ENCODE assay signal across 8 cellular contexts in the genomic region with DNA sequence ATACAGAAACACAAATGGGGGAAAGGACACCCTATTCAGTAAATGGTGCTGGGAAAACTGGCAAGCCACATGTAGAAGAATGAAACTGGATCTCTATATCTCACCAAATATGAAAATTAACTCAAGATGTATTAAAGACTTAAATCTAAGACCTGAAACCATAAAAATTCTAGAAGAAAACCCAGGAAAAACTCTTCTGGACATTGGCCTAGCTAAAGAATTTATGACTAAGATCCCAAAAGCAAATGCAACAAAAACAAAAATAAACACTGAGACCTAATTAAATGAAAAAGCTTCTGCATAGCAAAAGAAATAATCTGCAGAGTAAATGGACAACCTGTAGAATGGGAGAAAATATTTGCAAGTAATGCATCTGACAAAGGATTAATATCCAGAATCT. TPM values are rescaled to one million over a fixed set of nuclear protein-coding genes. Genes with fewer than 3 reads are reported as not detected.
DNase-seq lines count a peak whose midpoint lies in the region; ATAC-seq and TF ChIP-seq lines count a peak whose summit lies in the region.
"Not testable (repeated sequence)": the region's sequence is repeated elsewhere in the genome, so short reads cannot be mapped to it uniquely, and the experiment has no call there.
"Had no signal": no experiment of that assay in that cellular context is flagged by ENCODE, and none has a peak within 500 bp of the region (broad histone marks: within the 10 kb centered on the region; RNA-seq: fewer than 3 reads in every experiment).

No MANE protein-coding gene starts in this region.

- H3K9ac ChIP-seq in fibroblast of lung (ENCODE audit: insufficient read depth, low read length) = not testable (repeated sequence)

- intact Hi-C loops in CD4-positive, alpha-beta memory T cell (cut with micrococcal nuclease) = not testable (repeated sequence)

- peak overlapping the region in 6 of 7 donors; percentile 51 to 90 (median 84) for H3K27ac Mint-ChIP-seq in CD4-positive, alpha-beta memory T cell
- peak overlapping the region; percentile 94 for H3K27ac Mint-ChIP-seq in T-helper 17 cell
- peak overlapping the region in 7 of 10 donors; percentile 10 to 96 (median 65) for H3K27ac Mint-ChIP-seq in naive thymus-derived CD8-positive, alpha-beta T cell

- H3K79me2 ChIP-seq in fibroblast of lung (ENCODE audit: control insufficient read depth, insufficient read depth, low read length) = not testable (repeated sequence)

- not testable (repeated sequence) for DNase-seq in CD4-positive, alpha-beta memory T cell; T-helper 17 cell; naive thymus-derived CD8-positive, alpha-beta T cell
- peak; percentile 28 for DNase-seq in ELR (ENCODE audit: low read depth)
- peak; percentile 29 for DNase-seq in LHCN-M2 (ENCODE audit: low read depth)
- DNase-seq in choroid plexus epithelial cell (ENCODE audit: low read depth) = peak; percentile 25
- DNase-seq in fibroblast of lung (ENCODE audit: low read depth in 2 of 2) = peak; percentile 11 to 13

- not testable (repeated sequence) for H4K20me1 ChIP-seq in fibroblast of lung (ENCODE audit: control insufficient read depth, extremely low read depth, insufficient read depth, low read length)

- H3K27ac ChIP-seq in CD4-positive, alpha-beta memory T cell (ENCODE audit: low read depth, low read length); fibroblast of lung (ENCODE audit: insufficient read depth, low read length): not testable (repeated sequence)

- not testable (repeated sequence) for H3K36me3 ChIP-seq in CD4-positive, alpha-beta memory T cell (ENCODE audit: insufficient read depth, low read length); fibroblast of lung (ENCODE audit: control insufficient read depth, insufficient read depth, low read length)

- peak overlapping the region in 3 of 8 donors; percentile 6 to 50 (median 13) for H3K4me3 Mint-ChIP-seq in CD4-positive, alpha-beta memory T cell
- not testable (repeated sequence) for H3K4me3 Mint-ChIP-seq in T-helper 17 cell; naive thymus-derived CD8-positive, alpha-beta T cell

- H3K27me3 ChIP-seq in CD4-positive, alpha-beta memory T cell (ENCODE audit: insufficient read depth, low read length); fibroblast of lung (ENCODE audit: control insufficient read depth, insufficient read depth, low read length): not testable (repeated sequence)

- H3K36me3 Mint-ChIP-seq in CD4-positive, alpha-beta memory T cell; T-helper 17 cell (ENCODE audit: low read depth); naive thymus-derived CD8-positive, alpha-beta T cell: not testable (repeated sequence)

- not testable (repeated sequence) for H3K4me3 ChIP-seq in CD4-positive, alpha-beta memory T cell (ENCODE audit: low read length in 2 of 2); choroid plexus epithelial cell (ENCODE audit: low read depth, low read length); fibroblast of lung (replicated peaks in 1 of 4; ENCODE audit: control extremely low read depth in 1 of 4, insufficient read depth in 1 of 4, low read depth in 3 of 4, low read length in 4 of 4)

- not testable (repeated sequence) for H3K9me3 ChIP-seq in CD4-positive, alpha-beta memory T cell (ENCODE audit: control insufficient read depth in 1 of 2, low read length in 2 of 2); T-helper 17 cell (ENCODE audit: control insufficient read depth, low read length, poor library complexity, severe bottlenecking); fibroblast of lung (ENCODE audit: control insufficient read depth, insufficient read depth, low read depth, low read length)

- not testable (repeated sequence) for TF ChIP-seq CTCF in choroid plexus epithelial cell (conservative IDR thresholded peaks at IDR 0.05; ENCODE audit: low read depth, low read length); fibroblast of lung (conservative IDR thresholded peaks at IDR 0.05 in 1 of 2, IDR thresholded peaks at IDR 0.05 in 1 of 2; ENCODE audit: low read depth in 1 of 2, low read length in 2 of 2)

- H3K4me1 ChIP-seq in CD4-positive, alpha-beta memory T cell (ENCODE audit: insufficient read depth, low read length) = peaks cover 60% of the 10 kb centered on the region
- not testable (repeated sequence) for H3K4me1 ChIP-seq in fibroblast of lung (ENCODE audit: control insufficient read depth, extremely low read depth, insufficient read depth, low read length)

- H3K9me3 Mint-ChIP-seq in CD4-positive, alpha-beta memory T cell; naive thymus-derived CD8-positive, alpha-beta T cell: not testable (repeated sequence)

- H3K27me3 Mint-ChIP-seq in CD4-positive, alpha-beta memory T cell; T-helper 17 cell; naive thymus-derived CD8-positive, alpha-beta T cell: not testable (repeated sequence)

- POLR2A ChIA-PET in CD4-positive, alpha-beta memory T cell (lab: Charles Lee; ENCODE audit: partially characterized antibody) = interaction anchor here (1.4 to 8.0 kb wide), 2 partner anchors 23 to 246 kb away, joined by 5 to 158 read pairs; partner anchors contain the start of gene PTGER4
- POLR2A ChIA-PET in naive thymus-derived CD8-positive, alpha-beta T cell (lab: Charles Lee) = interaction anchor here (9.8 kb wide), 1 partner anchor 24 kb away, joined by 140 read pairs; the partner anchor contains the start of gene PTGER4

- not testable (repeated sequence) for H2AFZ ChIP-seq in fibroblast of lung (ENCODE audit: low read length)

- CTCF ChIA-PET in CD4-positive, alpha-beta memory T cell (lab: Charles Lee; ENCODE audit: partially characterized antibody) = interaction anchor here (7.6 kb wide), 1 partner anchor 27 kb away, joined by 58 read pairs; the partner anchor contains the start of gene PTGER4

- H3K4me1 Mint-ChIP-seq in CD4-positive, alpha-beta memory T cell = peaks cover 41 to 73% (median 55%) of the 10 kb centered on the region in 4 donors
- H3K4me1 Mint-ChIP-seq in T-helper 17 cell = peaks cover 35% of the 10 kb centered on the region
- H3K4me1 Mint-ChIP-seq in naive thymus-derived CD8-positive, alpha-beta T cell = peaks cover 40 to 62% (median 53%) of the 10 kb centered on the region in 4 donors

- ATAC-seq in T-helper 17 cell; naive thymus-derived CD8-positive, alpha-beta T cell: not testable (repeated sequence)

- not testable (repeated sequence) for H3K4me2 ChIP-seq in fibroblast of lung (ENCODE audit: extremely low read depth, insufficient read depth, low read length)

RNA-seq across cellular contexts. Expression of gene PTGER4, which starts 23.6 kb away (rescaled TPM):
- total RNA-seq in CD4-positive, alpha-beta memory T cell = 10 to 100 TPM; 59.3 to 64.9 TPM
- 100 to 1,000 TPM in 1 of 2 donors, 10 to 100 TPM in 1; 62.7 to 106 TPM for polyA plus RNA-seq in CD4-positive, alpha-beta memory T cell
- 51.9 and 62.8 TPM in 2 replicates for total RNA-seq in LHCN-M2 (2014; rRNA removed)
- polyA plus RNA-seq in LHCN-M2 (2012) = 9.9 TPM
- total RNA-seq in T-helper 17 cell = 100 to 1,000 TPM; 314 to 339 TPM
- total RNA-seq in fibroblast of lung = 3.3 and 5.4 TPM in 2 replicates
- polyA plus RNA-seq in fibroblast of lung = 1.6 and 10.2 TPM in 2 replicates
- polyA plus RNA-seq in fibroblast of lung (2012) = 1.4 and 8.3 TPM in 2 replicates
- polyA minus RNA-seq in fibroblast of lung (ENCODE audit: low replicate concordance) = 1.9 and 10.2 TPM in 2 replicates
- 10 to 100 TPM; 28.2 to 30.7 TPM for total RNA-seq in naive thymus-derived CD8-positive, alpha-beta T cell
- 10 to 100 TPM; 36.0 to 43.8 (median 41.6) TPM for polyA plus RNA-seq in naive thymus-derived CD8-positive, alpha-beta T cell
- total RNA-seq: G401 had no signal
